ENCODE assay signal across 10 cellular contexts in the genomic region with DNA sequence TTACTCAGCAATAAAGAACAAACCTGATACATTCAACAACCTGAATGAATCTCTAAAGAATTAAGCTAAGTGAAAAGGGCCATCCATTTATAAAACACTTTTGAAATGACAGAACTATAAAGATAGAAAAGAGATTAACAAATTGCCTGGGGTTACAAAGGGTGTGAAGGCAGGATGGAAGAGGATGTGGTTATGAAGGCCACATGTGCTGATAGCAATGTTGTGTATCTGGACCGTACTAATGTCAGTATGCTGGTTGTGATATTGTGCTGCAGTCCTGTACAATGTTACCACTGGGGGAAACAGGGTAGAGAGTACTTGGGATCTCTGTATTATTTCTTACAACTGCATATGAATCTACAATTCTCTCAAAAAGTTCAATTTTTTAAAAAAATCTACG. TPM values are rescaled to one million over a fixed set of nuclear protein-coding genes. Genes with fewer than 3 reads are reported as not detected.
DNase-seq lines count a peak whose midpoint lies in the region; ATAC-seq and TF ChIP-seq lines count a peak whose summit lies in the region.
"Had no signal": no experiment of that assay in that cellular context is flagged by ENCODE, and none has a peak within 500 bp of the region (broad histone marks: within the 10 kb centered on the region; RNA-seq: fewer than 3 reads in every experiment).

No MANE protein-coding gene starts in this region.

- H3K27ac ChIP-seq in colonic mucosa = no peak overlapping the region

- H3K9me3 Mint-ChIP-seq in effector memory CD8-positive, alpha-beta T cell = no peaks in the 10 kb centered on the region

- no peak for TF ChIP-seq CTCF in colonic mucosa (IDR thresholded peaks at IDR 0.05)

- peak overlapping the region; percentile 78 to 95 for H3K27ac Mint-ChIP-seq in effector memory CD8-positive, alpha-beta T cell

- H3K4me3 Mint-ChIP-seq in effector memory CD8-positive, alpha-beta T cell = peak overlapping the region; percentile 47 to 64

- ATAC-seq in GM19463 (IDR thresholded peaks at IDR 0.05; ENCODE audit: unreplicated experiment) (peak; percentile 40), GM21360 (IDR thresholded peaks at IDR 0.05; ENCODE audit: unreplicated experiment) (no peak)
- ATAC-seq in effector memory CD8-positive, alpha-beta T cell (replicated peaks) = peak; percentile 76

- H3K27me3 Mint-ChIP-seq in effector memory CD8-positive, alpha-beta T cell = no peaks in the 10 kb centered on the region

- H3K4me1 ChIP-seq in colonic mucosa = peaks cover 5% of the 10 kb centered on the region

- intact Hi-C loops in colonic mucosa (cut with DNase I) = no loop called here

- H3K36me3 ChIP-seq in colonic mucosa = no peaks in the 10 kb centered on the region

- H3K27me3 ChIP-seq in colonic mucosa = no peaks in the 10 kb centered on the region

- H3K9ac ChIP-seq in colonic mucosa (ENCODE audit: low read depth in 2 of 2, low read length in 2 of 2) = no peak overlapping the region

- peaks cover 22% of the 10 kb centered on the region for H3K36me3 Mint-ChIP-seq in effector memory CD8-positive, alpha-beta T cell (ENCODE audit: insufficient read depth)

- DNase-seq in EH (ENCODE audit: low read depth) (peak; percentile 42), MV-4-11 (lab: John Stamatoyannopoulos, UW) (peak; percentile 28), colonic mucosa (no peak), amniotic stem cell (lab: John Stamatoyannopoulos, UW) (no peak), AG08395 (ENCODE audit: low spot score) (no peak)
- no peak for DNase-seq in effector memory CD8-positive, alpha-beta T cell
- DNase-seq: DMS 273 treated with DMSO at 0.1 percent for 48 hours, NCI-H2227 treated with DMSO at 0.1 percent for 48 hours had no signal

- H3K4me3 ChIP-seq in colonic mucosa = no peak overlapping the region

- peaks cover 80 to 88% of the 10 kb centered on the region in 2 donors for H3K4me1 Mint-ChIP-seq in effector memory CD8-positive, alpha-beta T cell (ENCODE audit: low read depth in 2 of 2)

- H3K9me3 ChIP-seq in colonic mucosa = no peaks in the 10 kb centered on the region

RNA-seq across cellular contexts. Expression of a gene that starts 36.4 kb away (rescaled TPM):
- 10 to 100 TPM; 17.5 to 34.9 TPM for total RNA-seq in colonic mucosa

Comparison
In these comparisons a context has a peak if more than half of its experiments do, and no peak if none do; other contexts are left out.
1. DNase-seq: peak in EH (single experiment) and MV-4-11 (single experiment); none in effector memory CD8-positive, alpha-beta T cell (0 of 3), colonic mucosa (single experiment), amniotic stem cell (single experiment) and AG08395 (single experiment).